ENCODE assay signal across 6 cellular contexts in the genomic region with DNA sequence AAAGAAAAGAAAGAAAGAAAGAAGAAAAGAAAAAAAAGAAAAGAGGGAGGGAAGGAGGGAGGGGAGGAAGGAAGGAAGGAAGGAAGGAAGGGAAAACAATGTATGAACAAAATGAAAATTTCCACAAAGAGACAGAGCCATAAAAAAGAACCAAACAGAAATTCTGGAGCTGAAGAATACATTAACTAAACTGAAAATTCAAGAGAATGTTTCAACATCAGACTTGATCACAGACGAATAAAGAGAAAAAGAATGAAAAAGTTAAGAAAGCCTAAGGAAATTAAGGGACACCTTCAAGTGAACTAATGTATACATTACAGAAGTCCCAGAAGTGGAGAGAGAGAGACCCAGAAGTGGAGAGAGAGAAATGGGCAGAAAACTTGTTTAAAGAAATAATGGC.
"Had no signal": no experiment of that assay in that cellular context is flagged by ENCODE, and none has a peak within 500 bp of the region (broad histone marks: within the 10 kb centered on the region; RNA-seq: fewer than 3 reads in every experiment).

No MANE protein-coding gene starts in this region.

- H3K27ac ChIP-seq: HL-60 had no signal

- DNase-seq: IMR-90, KBM-7, KG1 had no signal

- H3K27ac Mint-ChIP-seq: IgD-negative memory B cell had no signal

- FAIRE-seq: HTR-8/SVneo had no signal

- H3K36me3 Mint-ChIP-seq: IgD-negative memory B cell had no signal
